Comparison of ENCODE assay signal across 20 cellular contexts in genomic region chr16:75113046-75113491, GRCh38. TPM values are rescaled to one million over a fixed set of nuclear protein-coding genes. Genes with fewer than 3 reads are reported as not detected.
DNase-seq lines count a peak whose midpoint lies in the region; ATAC-seq, FAIRE-seq and TF ChIP-seq lines count a peak whose summit lies in the region.
"Had no signal": no experiment of that assay in that cellular context is flagged by ENCODE, and none has a peak within 500 bp of the region (broad histone marks: within the 10 kb centered on the region; RNA-seq: fewer than 3 reads in every experiment).

No MANE protein-coding gene starts in this region.

- H3K36me3 ChIP-seq in BLaER1 treated with 17β-estradiol and CSF1 and Interleukin-3, amounts not matched to agents 10 nM and 100 nM, result no peaks in the 10 kb centered on the region
- H3K36me3 ChIP-seq in mucosa of descending colon (ENCODE audit: low read depth), result no peaks in the 10 kb centered on the region
- H3K36me3 ChIP-seq: prostate gland, SJSA1 had no signal

- H3K9ac ChIP-seq in BLaER1 treated with 17β-estradiol and CSF1 and Interleukin-3, amounts not matched to agents 10 nM and 100 nM, result peak overlapping the region in 7 of 11 experiments; percentile 80 to 91 (median 87); a peak in 11 of 22 replicates
- H3K9ac ChIP-seq: GM23248, KMS-11 had no signal

- DNase-seq in GM10266 (ENCODE audit: extremely low spot score), result peak; percentile 12
- no peak for DNase-seq in WTC11 (ENCODE audit: low spot score)
- no peak for DNase-seq in mesothelial cell of epicardium (ENCODE audit: low spot score in 2 of 2, unreplicated experiment in 2 of 2)
- no peak for DNase-seq in GM19239 (ENCODE audit: insufficient read length, low spot score)
- no peak for DNase-seq in NCI-H69 (lab: John Stamatoyannopoulos, UW)
- DNase-seq in mucosa of descending colon, result no peak
- DNase-seq in NOMO-1 (lab: John Stamatoyannopoulos, UW; ENCODE audit: unreplicated experiment in 2 of 2), result no peak
- DNase-seq: activated CD4-positive, alpha-beta T cell treated with anti-CD3 and anti-CD28 coated beads for 48 hours; activated naive CD4-positive, alpha-beta T cell treated with Interleukin-2 at 50 U/mL for 16 hours; foreskin keratinocyte; GM23248; NCI-H1105; T1000; trophoblast cell had no signal

- H3K36me3 Mint-ChIP-seq in WTC11 (no peaks in the 10 kb centered on the region), mesothelial cell of epicardium (peaks cover 2% of the 10 kb centered on the region)
- H3K36me3 Mint-ChIP-seq: stimulated activated memory B cell treated with anti-CD40 and anti-IgM and Interleukin-4, amounts not matched to agents 10 μg/mL and 1 μg/mL and 100 μg/mL, for 72 hours had no signal

- no peak for TF ChIP-seq CTCF in GM10266 (IDR thresholded peaks at IDR 0.05; ENCODE audit: control insufficient read depth, insufficient read depth, low read depth, missing control alignments)
- TF ChIP-seq CTCF in WTC11 (IDR thresholded peaks at IDR 0.05), result no peak
- no peak for TF ChIP-seq CTCF in mesothelial cell of epicardium (IDR thresholded peaks at IDR 0.05; ENCODE audit: unreplicated experiment)
- no peak for TF ChIP-seq CTCF in mucosa of descending colon (IDR thresholded peaks at IDR 0.05)

- ATAC-seq in WTC11, result peak; percentile 1
- no peak for ATAC-seq in mucosa of descending colon
- ATAC-seq: foreskin keratinocyte; stimulated activated memory B cell treated with anti-CD40 and anti-IgM and Interleukin-4, amounts not matched to agents 10 μg/mL and 1 μg/mL and 100 μg/mL, for 72 hours had no signal

- POLR2A ChIA-PET in WTC11 (lab: Charles Lee), result interaction anchor here (1.1 to 2.8 kb wide), 3 partner anchors 15 to 128 kb away, joined by 3 to 18 read pairs (median 16); partner anchors contain the start of genes WDR59 and ZNRF1

- peaks cover 0 to 14% (median 0%) of the 10 kb centered on the region in 11 experiments; a peak in 5 of 22 replicates for H3K9me3 ChIP-seq in BLaER1 treated with 17β-estradiol and CSF1 and Interleukin-3, amounts not matched to agents 10 nM and 100 nM (replicated peaks in 1 of 11)
- no peaks in the 10 kb centered on the region for H3K9me3 ChIP-seq in mucosa of descending colon
- H3K9me3 ChIP-seq: prostate gland, SJSA1 had no signal

- no peak for FAIRE-seq in GM19239 (lab: Jason Lieb, UNC)

- peaks cover 0 to 30% (median 14%) of the 10 kb centered on the region in 11 experiments; a peak in 7 of 22 replicates for H4K20me1 ChIP-seq in BLaER1 treated with 17β-estradiol and CSF1 and Interleukin-3, amounts not matched to agents 10 nM and 100 nM

- H3K27ac Mint-ChIP-seq in WTC11 (peak overlapping the region; percentile 85), mesothelial cell of epicardium (peak overlapping the region; percentile 39)
- H3K27ac Mint-ChIP-seq: stimulated activated memory B cell treated with anti-CD40 and anti-IgM and Interleukin-4, amounts not matched to agents 10 μg/mL and 1 μg/mL and 100 μg/mL, for 72 hours had no signal

- H3K27me3 Mint-ChIP-seq in WTC11 (ENCODE audit: low read depth) (no peaks in the 10 kb centered on the region), mesothelial cell of epicardium (ENCODE audit: low read depth) (no peaks in the 10 kb centered on the region)

- peaks cover 54 to 68% (median 62%) of the 10 kb centered on the region in 10 experiments for H3K4me1 ChIP-seq in BLaER1 treated with 17β-estradiol and CSF1 and Interleukin-3, amounts not matched to agents 10 nM and 100 nM
- peaks cover 36% of the 10 kb centered on the region for H3K4me1 ChIP-seq in mucosa of descending colon (ENCODE audit: low read depth)
- H3K4me1 ChIP-seq: prostate gland had no signal

- H3K4me3 Mint-ChIP-seq in WTC11 (no peak overlapping the region), mesothelial cell of epicardium (no peak overlapping the region)
- H3K4me3 Mint-ChIP-seq: stimulated activated memory B cell treated with anti-CD40 and anti-IgM and Interleukin-4, amounts not matched to agents 10 μg/mL and 1 μg/mL and 100 μg/mL, for 72 hours had no signal

- CTCF ChIA-PET in WTC11 (lab: Charles Lee), result interaction anchor here (0.9 to 5.6 kb wide), 8 partner anchors 16 to 250 kb away, joined by 3 to 158 read pairs (median 11); partner anchors contain the start of genes WDR59 and ZNRF1

- H3K4me1 Mint-ChIP-seq in WTC11, result peaks cover 67% of the 10 kb centered on the region
- H3K4me1 Mint-ChIP-seq in mesothelial cell of epicardium, result peaks cover 23% of the 10 kb centered on the region

- H3K4me3 ChIP-seq in BLaER1 treated with 17β-estradiol and CSF1 and Interleukin-3, amounts not matched to agents 10 nM and 100 nM, result no peak overlapping the region; a peak in 2 of 20 replicates
- no peak overlapping the region for H3K4me3 ChIP-seq in mucosa of descending colon
- H3K4me3 ChIP-seq: GM23248, prostate gland, SJSA1 had no signal

- no peaks in the 10 kb centered on the region for H3K9me3 Mint-ChIP-seq in WTC11
- H3K9me3 Mint-ChIP-seq in mesothelial cell of epicardium, result no peaks in the 10 kb centered on the region
- H3K9me3 Mint-ChIP-seq: stimulated activated memory B cell treated with anti-CD40 and anti-IgM and Interleukin-4, amounts not matched to agents 10 μg/mL and 1 μg/mL and 100 μg/mL, for 72 hours had no signal

- peak overlapping the region; percentile 93 to 99 (median 96) for H3K4me2 ChIP-seq in BLaER1 treated with 17β-estradiol and CSF1 and Interleukin-3, amounts not matched to agents 10 nM and 100 nM
- H3K4me2 ChIP-seq: KMS-11 had no signal

- peaks cover 0 to 19% (median 0%) of the 10 kb centered on the region in 11 experiments; a peak in 6 of 22 replicates for H3K27me3 ChIP-seq in BLaER1 treated with 17β-estradiol and CSF1 and Interleukin-3, amounts not matched to agents 10 nM and 100 nM
- H3K27me3 ChIP-seq: foreskin keratinocyte, SJSA1 had no signal

- intact Hi-C loops in mucosa of descending colon (cut with DNase I, micrococcal nuclease), result no loop called here

- peak overlapping the region in 4 of 11 experiments; percentile 95 to 99 (median 97); a peak in 7 of 22 replicates for H3K27ac ChIP-seq in BLaER1 treated with 17β-estradiol and CSF1 and Interleukin-3, amounts not matched to agents 10 nM and 100 nM
- H3K27ac ChIP-seq: foreskin keratinocyte, GM23248, HL-60, KMS-11, prostate gland, SJSA1 had no signal

TF ChIP-seq in WTC11, 78 proteins besides CTCF, POLR2A, EP300 and RAD21:
- 0 out of 2 replicates have a peak, but pooled peaks have one; percentile 30 for TF ChIP-seq CREB1 (CRISPR knock-in tag; IDR thresholded peaks at IDR 0.05)
- no peak for TF ChIP-seq TEAD1 (CRISPR knock-in tag; IDR thresholded peaks at IDR 0.05)

RNA-seq across cellular contexts. Expression of gene LDHD, which starts 3.5 kb away (rescaled TPM):
- total RNA-seq in WTC11 (2021), result 12.3 to 12.6 TPM (median 12.3 TPM) in 3 replicates
- 0.65 to 0.86 TPM (median 0.66 TPM) in 3 replicates for total RNA-seq in mesothelial cell of epicardium
- total RNA-seq in mucosa of descending colon, result 100 to 1,000 TPM in 1 of 3 donors, 10 to 100 TPM in 2; 52.6 to 132 (median 67.2) TPM

RNA-seq across cellular contexts. Expression of gene ZFP1, which starts 35.3 kb away (rescaled TPM):
- total RNA-seq in WTC11 (2021) (9.7 to 11.7 TPM (median 10.3 TPM) in 3 replicates), mesothelial cell of epicardium (21.8 to 22.3 TPM (median 21.8 TPM) in 3 replicates), mucosa of descending colon (10 to 100 TPM in 1 of 3 donors, 1 to 10 TPM in 2; 5.6 to 17.0 (median 6.9) TPM)
